In genomic region chr5:42301349-42301748, GRCh38 we compare ENCODE assay signal across 16 cellular contexts.
"Had no signal": no experiment of that assay in that cellular context is flagged by ENCODE, and none has a peak within 500 bp of the region (broad histone marks: within the 10 kb centered on the region; RNA-seq: fewer than 3 reads in every experiment).

No MANE protein-coding gene starts in this region.

- ATAC-seq: activated CD8-positive, alpha-beta memory T cell treated with anti-CD3 and anti-CD28 coated beads, Interleukin-2, amount 10 ng/mL, durations not matched to agents 7 days and 5 days; gastroesophageal sphincter; right lobe of liver; stimulated activated effector memory CD8-positive, alpha-beta T cell treated with anti-CD3 and anti-CD28 coated beads, Interleukin-12 subunit alpha, Interleukin-12 subunit beta, amount 100 ng/mL, for 72 hours had no signal

- H3K4me3 ChIP-seq: ascending aorta, cardiac muscle cell, gastroesophageal sphincter, lung, prostate gland, right lobe of liver, thyroid gland, uterus had no signal

- H3K27me3 ChIP-seq: ascending aorta, cardiac muscle cell, gastroesophageal sphincter, right lobe of liver, thyroid gland, uterus had no signal

- H3K36me3 ChIP-seq: ascending aorta, cardiac muscle cell, gastroesophageal sphincter, prostate gland, right lobe of liver, thyroid gland, uterus had no signal

- H3K9me3 ChIP-seq: ascending aorta, gastroesophageal sphincter, prostate gland, right lobe of liver, thyroid gland, uterus had no signal

- H3K4me1 ChIP-seq: ascending aorta, gastroesophageal sphincter, prostate gland, right lobe of liver, thyroid gland, uterus had no signal

- H3K27ac ChIP-seq: ascending aorta, cardiac muscle cell, gastroesophageal sphincter, prostate gland, right lobe of liver, thyroid gland, uterus had no signal

- DNase-seq: activated CD4-positive, alpha-beta memory T cell treated with anti-CD3 and anti-CD28 coated beads for 36 hours; activated CD8-positive, alpha-beta memory T cell treated with anti-CD3 and anti-CD28 coated beads, Interleukin-2, amount 10 ng/mL, durations not matched to agents 7 days and 5 days; activated naive CD4-positive, alpha-beta T cell treated with anti-CD3 and anti-CD28 coated beads, Interleukin-2, amount 10 ng/mL, durations not matched to agents 7 days and 5 days; activated T-cell treated with anti-CD3 and anti-CD28 coated beads, Interleukin-2, amount 50 U/mL, for 1 hour; erythroblast; right lobe of liver; stimulated activated CD4-positive, alpha-beta T cell treated with anti-CD3 and anti-CD28 coated beads, Interleukin-12 subunit alpha, Interleukin-12 subunit beta, amount 100 ng/mL, for 4 hours; stimulated activated CD4-positive, alpha-beta T cell treated with anti-CD3 and anti-CD28 coated beads, Interleukin-2, amount 100 ng/mL, for 24 hours; thyroid gland; uterus had no signal
